In the genomic region with DNA sequence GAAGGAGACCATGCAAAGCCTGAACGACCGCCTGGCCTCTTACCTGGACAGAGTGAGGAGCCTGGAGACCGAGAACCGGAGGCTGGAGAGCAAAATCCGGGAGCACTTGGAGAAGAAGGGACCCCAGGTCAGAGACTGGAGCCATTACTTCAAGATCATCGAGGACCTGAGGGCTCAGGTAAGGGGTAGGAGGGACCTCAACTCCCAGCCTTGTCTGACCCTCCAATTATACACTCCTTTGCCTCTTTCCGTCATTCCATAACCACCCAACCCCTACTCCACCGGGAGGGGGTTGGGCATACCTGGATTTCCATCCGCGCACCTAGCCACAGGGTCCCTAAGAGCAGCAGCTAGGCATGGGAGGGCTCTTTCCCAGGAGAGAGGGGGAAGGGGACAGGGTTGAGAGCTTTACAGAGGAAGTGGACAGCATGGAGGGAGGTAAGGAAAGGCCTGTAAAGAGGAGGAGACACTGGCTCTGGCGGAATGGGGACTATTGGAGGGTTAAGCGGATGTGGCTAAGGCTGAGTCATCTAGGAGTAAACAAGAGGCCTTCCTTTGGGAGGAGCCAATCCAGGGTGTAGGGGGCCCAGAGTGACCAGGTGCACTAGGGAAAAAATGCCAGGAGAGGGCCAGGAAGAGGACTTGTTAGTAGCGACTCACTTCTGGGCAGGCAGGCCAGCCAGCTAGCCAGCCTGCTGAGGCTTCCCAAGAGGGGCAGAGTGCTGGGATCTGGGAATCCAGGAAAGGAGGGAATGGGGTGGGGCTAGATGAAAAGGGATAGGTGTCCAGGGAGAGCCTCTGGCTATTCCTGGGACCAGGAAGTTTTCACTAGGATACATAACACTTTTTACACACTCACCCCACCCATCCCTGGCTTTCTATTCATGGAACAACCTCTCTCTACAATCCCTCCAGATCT, we compare ENCODE assay signal across 1 cellular context.
TF ChIP-seq lines count a peak whose summit lies in the region.

No MANE protein-coding gene starts in this region.

TF ChIP-seq in HepG2, 621 proteins besides CTCF, POLR2A, EP300 and RAD21 (continued from another document):
- TF ChIP-seq, protein P1, sequence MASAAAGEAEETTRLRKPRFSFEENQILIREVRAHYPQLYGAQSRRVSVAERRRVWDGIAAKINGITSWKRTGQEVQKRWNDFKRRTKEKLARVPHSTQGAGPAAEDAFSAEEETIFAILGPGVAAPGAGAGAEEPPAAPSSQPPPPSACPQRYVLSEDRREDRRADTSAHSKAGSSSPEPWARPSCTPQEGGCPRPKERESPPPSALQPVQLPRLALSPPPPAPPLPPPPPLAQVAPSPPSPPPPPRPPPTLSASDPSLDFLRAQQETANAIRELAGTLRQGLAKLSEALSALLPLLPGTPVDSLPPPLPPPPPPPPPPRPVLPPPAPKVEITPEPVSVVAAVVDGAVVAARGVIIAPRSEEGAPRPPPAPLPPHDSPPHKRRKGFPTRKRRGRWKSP (CRISPR knock-in tag; IDR thresholded peaks at IDR 0.05) = no peak
- TF ChIP-seq MIER3 (CRISPR knock-in tag; IDR thresholded peaks at IDR 0.05; ENCODE audit: borderline replicate concordance) (no peak; the same call in 1 of the 2 replicates), CENPBD1 (CRISPR knock-in tag; IDR thresholded peaks at IDR 0.05; ENCODE audit: borderline replicate concordance, low read depth) (no peak), SIN3A (IDR thresholded peaks at IDR 0.05; ENCODE audit: borderline replicate concordance, low read depth, low read length) (peak; percentile 71; the same call in 1 of the 2 replicates), PHF5A (CRISPR knock-in tag; IDR thresholded peaks at IDR 0.05; ENCODE audit: low read depth, unreplicated experiment) (peak; percentile 78), TAF1 (CRISPR knock-in tag; IDR thresholded peaks at IDR 0.05) (peak; percentile 89), ZNF143 (CRISPR knock-in tag; IDR thresholded peaks at IDR 0.05) (no peak), ZMYM2 (CRISPR knock-in tag; IDR thresholded peaks at IDR 0.05) (no peak), E2F2 (CRISPR knock-in tag; IDR thresholded peaks at IDR 0.05; ENCODE audit: borderline replicate concordance) (no peak), REXO4 (CRISPR knock-in tag; IDR thresholded peaks at IDR 0.05; ENCODE audit: borderline replicate concordance) (no peak), ZNF569 (CRISPR knock-in tag; IDR thresholded peaks at IDR 0.05; ENCODE audit: borderline replicate concordance) (0 out of 2 replicates have a peak, but pooled peaks have one; percentile 72), ZKSCAN5 (CRISPR knock-in tag; IDR thresholded peaks at IDR 0.05) (peak; percentile 92), NR2F1 (CRISPR knock-in tag; IDR thresholded peaks at IDR 0.05) (peak in 1 of 2 experiments; percentile 19; a peak in 1 of 4 replicates), XRCC5 (optimal IDR thresholded peaks at IDR 0.05; ENCODE audit: low read length) (peak; percentile 43), ZNF841 (CRISPR knock-in tag; IDR thresholded peaks at IDR 0.05; ENCODE audit: borderline replicate concordance) (no peak), CENPT (CRISPR knock-in tag; IDR thresholded peaks at IDR 0.05; ENCODE audit: low read depth) (no peak), ZNF720 (CRISPR knock-in tag; IDR thresholded peaks at IDR 0.05) (no peak), ZNF274 (CRISPR knock-in tag; IDR thresholded peaks at IDR 0.05) (no peak; the same call in 1 of the 2 replicates), ZNF619 (CRISPR knock-in tag; IDR thresholded peaks at IDR 0.05) (peak; percentile 37; the same call in 1 of the 2 replicates), ZFP37 (CRISPR knock-in tag; IDR thresholded peaks at IDR 0.05; ENCODE audit: borderline replicate concordance) (no peak)
- TF ChIP-seq, protein P2, sequence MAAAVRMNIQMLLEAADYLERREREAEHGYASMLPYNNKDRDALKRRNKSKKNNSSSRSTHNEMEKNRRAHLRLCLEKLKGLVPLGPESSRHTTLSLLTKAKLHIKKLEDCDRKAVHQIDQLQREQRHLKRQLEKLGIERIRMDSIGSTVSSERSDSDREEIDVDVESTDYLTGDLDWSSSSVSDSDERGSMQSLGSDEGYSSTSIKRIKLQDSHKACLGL (CRISPR knock-in tag; IDR thresholded peaks at IDR 0.05) = no peak; the same call in 1 of the 2 replicates
- TF ChIP-seq, protein P3, sequence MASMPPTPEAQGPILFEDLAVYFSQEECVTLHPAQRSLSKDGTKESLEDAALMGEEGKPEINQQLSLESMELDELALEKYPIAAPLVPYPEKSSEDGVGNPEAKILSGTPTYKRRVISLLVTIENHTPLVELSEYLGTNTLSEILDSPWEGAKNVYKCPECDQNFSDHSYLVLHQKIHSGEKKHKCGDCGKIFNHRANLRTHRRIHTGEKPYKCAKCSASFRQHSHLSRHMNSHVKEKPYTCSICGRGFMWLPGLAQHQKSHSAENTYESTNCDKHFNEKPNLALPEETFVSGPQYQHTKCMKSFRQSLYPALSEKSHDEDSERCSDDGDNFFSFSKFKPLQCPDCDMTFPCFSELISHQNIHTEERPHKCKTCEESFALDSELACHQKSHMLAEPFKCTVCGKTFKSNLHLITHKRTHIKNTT (CRISPR knock-in tag; IDR thresholded peaks at IDR 0.05) = no peak
- TF ChIP-seq, protein P4, sequence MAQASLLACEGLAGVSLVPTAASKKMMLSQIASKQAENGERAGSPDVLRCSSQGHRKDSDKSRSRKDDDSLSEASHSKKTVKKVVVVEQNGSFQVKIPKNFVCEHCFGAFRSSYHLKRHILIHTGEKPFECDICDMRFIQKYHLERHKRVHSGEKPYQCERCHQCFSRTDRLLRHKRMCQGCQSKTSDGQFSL (CRISPR knock-in tag; IDR thresholded peaks at IDR 0.05) = no peak
- TF ChIP-seq, protein P5, sequence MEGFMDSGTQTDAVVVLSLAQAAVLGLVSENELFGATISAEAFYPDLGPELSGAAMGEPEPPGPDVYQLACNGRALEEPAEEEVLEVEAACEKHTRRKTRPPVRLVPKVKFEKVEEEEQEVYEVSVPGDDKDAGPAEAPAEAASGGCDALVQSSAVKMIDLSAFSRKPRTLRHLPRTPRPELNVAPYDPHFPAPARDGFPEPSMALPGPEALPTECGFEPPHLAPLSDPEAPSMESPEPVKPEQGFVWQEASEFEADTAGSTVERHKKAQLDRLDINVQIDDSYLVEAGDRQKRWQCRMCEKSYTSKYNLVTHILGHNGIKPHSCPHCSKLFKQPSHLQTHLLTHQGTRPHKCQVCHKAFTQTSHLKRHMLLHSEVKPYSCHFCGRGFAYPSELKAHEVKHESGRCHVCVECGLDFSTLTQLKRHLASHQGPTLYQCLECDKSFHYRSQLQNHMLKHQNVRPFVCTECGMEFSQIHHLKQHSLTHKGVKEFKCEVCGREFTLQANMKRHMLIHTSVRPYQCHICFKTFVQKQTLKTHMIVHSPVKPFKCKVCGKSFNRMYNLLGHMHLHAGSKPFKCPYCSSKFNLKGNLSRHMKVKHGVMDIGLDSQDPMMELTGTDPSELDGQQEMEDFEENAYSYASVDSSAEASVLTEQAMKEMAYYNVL (CRISPR knock-in tag; IDR thresholded peaks at IDR 0.05; ENCODE audit: borderline replicate concordance) = peak; percentile 55; the same call in 1 of the 2 replicates
